ENCODE assay signal across 28 cellular contexts in the genomic region with DNA sequence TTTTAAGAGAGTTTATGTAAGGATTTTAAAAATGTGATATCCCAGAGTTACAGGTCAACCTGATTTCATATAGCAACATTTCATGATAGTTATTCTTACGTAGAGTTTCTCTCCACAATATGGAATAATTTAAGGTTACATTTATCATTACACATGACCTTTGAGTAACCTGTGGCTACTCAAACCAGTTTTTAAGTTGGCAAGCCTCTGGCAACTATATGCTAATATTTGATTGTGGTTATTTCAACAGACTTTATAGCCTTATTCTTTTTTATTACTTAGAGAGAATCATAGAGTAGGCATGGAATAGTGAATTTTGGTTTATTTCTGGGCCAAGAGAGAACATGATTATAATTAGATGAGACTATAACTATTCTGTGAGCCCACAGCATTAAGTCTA.
"Had no signal": no experiment of that assay in that cellular context is flagged by ENCODE, and none has a peak within 500 bp of the region (broad histone marks: within the 10 kb centered on the region; RNA-seq: fewer than 3 reads in every experiment).

No MANE protein-coding gene starts in this region.

- H3K4me1 ChIP-seq: left ventricle myocardium inferior, parathyroid adenoma, psoas muscle, right atrium auricular region, right lobe of liver, tibial nerve, vagina had no signal

- H3K4me3 ChIP-seq: left ventricle myocardium inferior, lung, neural progenitor cell, psoas muscle, right atrium auricular region, right lobe of liver, smooth muscle cell, tibial nerve, vagina had no signal

- H3K27me3 ChIP-seq: neural progenitor cell, neutrophil, right atrium auricular region, right lobe of liver, tibial nerve, vagina had no signal

- H2AFZ ChIP-seq: neural progenitor cell, parathyroid adenoma had no signal

- H3K4me3 Mint-ChIP-seq: immature natural killer cell; mesothelial cell of epicardium; naive B cell; natural killer cell; nephron progenitor cell; neural progenitor cell; stimulated activated memory B cell treated with anti-CD40 and anti-IgM and Interleukin-4, amounts not matched to agents 10 μg/mL and 1 μg/mL and 100 μg/mL, for 72 hours; stimulated activated naive CD8-positive, alpha-beta T cell treated with anti-CD3 and anti-CD28 coated beads, Interleukin-15, amount 100 ng/mL, for 72 hours; type B pancreatic cell had no signal

- H3K9me3 Mint-ChIP-seq: nephron progenitor cell, type B pancreatic cell had no signal

- H3K9ac ChIP-seq: neural progenitor cell, parathyroid adenoma had no signal

- H3K27ac ChIP-seq: left ventricle myocardium inferior, neural progenitor cell, neutrophil, parathyroid adenoma, psoas muscle, right atrium auricular region, right lobe of liver, tibial nerve, vagina had no signal

- H3K36me3 Mint-ChIP-seq: immature natural killer cell; mesothelial cell of epicardium; naive B cell; natural killer cell; stimulated activated memory B cell treated with anti-CD40 and anti-IgM and Interleukin-4, amounts not matched to agents 10 μg/mL and 1 μg/mL and 100 μg/mL, for 72 hours; type B pancreatic cell had no signal

- H3K4me2 ChIP-seq: neural progenitor cell had no signal

- H3K36me3 ChIP-seq: left ventricle myocardium inferior, neural progenitor cell, neutrophil, right atrium auricular region, right lobe of liver, tibial nerve, vagina had no signal

- H3K4me1 Mint-ChIP-seq: immature natural killer cell; naive B cell; natural killer cell; stimulated activated memory B cell treated with anti-CD40 and anti-IgM and Interleukin-4, amounts not matched to agents 10 μg/mL and 1 μg/mL and 100 μg/mL, for 72 hours; stimulated activated naive CD8-positive, alpha-beta T cell treated with anti-CD3 and anti-CD28 coated beads, Interleukin-15, amount 100 ng/mL, for 72 hours had no signal

- DNase-seq: hypothalamus; immature natural killer cell; kidney; left ventricle myocardium inferior; naive B cell; natural killer cell; nephron progenitor cell; occipital lobe; psoas muscle; right lobe of liver; stimulated activated CD4-positive, alpha-beta T cell treated with anti-CD3 and anti-CD28 coated beads, Interleukin-1b, Interleukin-23, amount 100 ng/mL, for 48 hours; stimulated activated CD4-positive, alpha-beta T cell treated with anti-CD3 and anti-CD28 coated beads, Interleukin-2, amount 100 ng/mL, for 48 hours; stimulated activated CD4-positive, alpha-beta T cell treated with anti-CD3 and anti-CD28 coated beads, Interleukin-4, amount 100 ng/mL, for 4 hours; stimulated activated CD8-positive, alpha-beta memory T cell treated with anti-CD3 and anti-CD28 coated beads, Interleukin-4, amount 100 ng/mL, for 48 hours; stimulated activated naive CD4-positive, alpha-beta T cell treated with Interleukin-2 at 50 U/mL for 16 hours; stimulated activated naive CD8-positive, alpha-beta T cell treated with anti-CD3 and anti-CD28 coated beads, Interleukin-15, amount 100 ng/mL, for 72 hours; substantia nigra had no signal

- ATAC-seq: natural killer cell; psoas muscle; right lobe of liver; stimulated activated memory B cell treated with anti-CD40 and anti-IgM and Interleukin-4, amounts not matched to agents 10 μg/mL and 1 μg/mL and 100 μg/mL, for 72 hours; stimulated activated naive CD8-positive, alpha-beta T cell treated with anti-CD3 and anti-CD28 coated beads, Interleukin-15, amount 100 ng/mL, for 72 hours had no signal

- H3K9me3 ChIP-seq: left ventricle myocardium inferior, neutrophil, psoas muscle, right atrium auricular region, right lobe of liver, tibial nerve, vagina had no signal

- H3K27ac Mint-ChIP-seq: immature natural killer cell; mesothelial cell of epicardium; naive B cell; natural killer cell; neural progenitor cell; stimulated activated memory B cell treated with anti-CD40 and anti-IgM and Interleukin-4, amounts not matched to agents 10 μg/mL and 1 μg/mL and 100 μg/mL, for 72 hours; stimulated activated naive CD8-positive, alpha-beta T cell treated with anti-CD3 and anti-CD28 coated beads, Interleukin-15, amount 100 ng/mL, for 72 hours; type B pancreatic cell had no signal

- H3K79me2 ChIP-seq: parathyroid adenoma had no signal

- H3K27me3 Mint-ChIP-seq: naive B cell; stimulated activated memory B cell treated with anti-CD40 and anti-IgM and Interleukin-4, amounts not matched to agents 10 μg/mL and 1 μg/mL and 100 μg/mL, for 72 hours; stimulated activated naive CD8-positive, alpha-beta T cell treated with anti-CD3 and anti-CD28 coated beads, Interleukin-15, amount 100 ng/mL, for 72 hours; type B pancreatic cell had no signal
